In genomic region chr15:95468820-95469219, GRCh38 we compare ENCODE assay signal across 19 cellular contexts.
"Had no signal": no experiment of that assay in that cellular context is flagged by ENCODE, and none has a peak within 500 bp of the region (broad histone marks: within the 10 kb centered on the region; RNA-seq: fewer than 3 reads in every experiment).

No MANE protein-coding gene starts in this region.

- H3K9me3 ChIP-seq: ascending aorta, breast epithelium, left lung, prostate gland, sigmoid colon had no signal

- H3K36me3 ChIP-seq: ascending aorta, breast epithelium, left lung, prostate gland, sigmoid colon had no signal

- H3K36me3 Mint-ChIP-seq: activated CD8-positive, alpha-beta memory T cell treated with anti-CD3 and anti-CD28 coated beads, Interleukin-2, amount 10 ng/mL, durations not matched to agents 7 days and 5 days; activated naive CD4-positive, alpha-beta T cell treated with anti-CD3 and anti-CD28 coated beads, Interleukin-2, amount 10 ng/mL, durations not matched to agents 7 days and 5 days; natural killer cell; stimulated activated effector memory CD8-positive, alpha-beta T cell treated with anti-CD3 and anti-CD28 coated beads, Interleukin-12 subunit alpha, Interleukin-12 subunit beta, amount 100 ng/mL, for 72 hours; T-cell had no signal

- H3K4me1 Mint-ChIP-seq: activated CD8-positive, alpha-beta memory T cell treated with anti-CD3 and anti-CD28 coated beads, Interleukin-2, amount 10 ng/mL, durations not matched to agents 7 days and 5 days; activated naive CD4-positive, alpha-beta T cell treated with anti-CD3 and anti-CD28 coated beads, Interleukin-2, amount 10 ng/mL, durations not matched to agents 7 days and 5 days; natural killer cell; stimulated activated effector memory CD8-positive, alpha-beta T cell treated with anti-CD3 and anti-CD28 coated beads, Interleukin-12 subunit alpha, Interleukin-12 subunit beta, amount 100 ng/mL, for 72 hours; T-cell had no signal

- H3K27ac Mint-ChIP-seq: activated CD8-positive, alpha-beta memory T cell treated with anti-CD3 and anti-CD28 coated beads, Interleukin-2, amount 10 ng/mL, durations not matched to agents 7 days and 5 days; activated naive CD4-positive, alpha-beta T cell treated with anti-CD3 and anti-CD28 coated beads, Interleukin-2, amount 10 ng/mL, durations not matched to agents 7 days and 5 days; activated T-helper 2 cell treated with anti-CD3 and anti-CD28 coated beads, Interferon-gamma antibody, Interleukin-2, Interleukin-4, amounts not matched to agents 10 μg/mL and 5 μg/mL and 100 μg/mL, durations not matched to agents 14 hours and 24 hours and 36 hours; endodermal cell; natural killer cell; stimulated activated effector memory CD8-positive, alpha-beta T cell treated with anti-CD3 and anti-CD28 coated beads, Interleukin-12 subunit alpha, Interleukin-12 subunit beta, amount 100 ng/mL, for 72 hours; T-cell had no signal

- H3K9me3 Mint-ChIP-seq: activated naive CD4-positive, alpha-beta T cell treated with anti-CD3 and anti-CD28 coated beads, Interleukin-2, amount 10 ng/mL, durations not matched to agents 7 days and 5 days; endodermal cell; natural killer cell; stimulated activated effector memory CD8-positive, alpha-beta T cell treated with anti-CD3 and anti-CD28 coated beads, Interleukin-12 subunit alpha, Interleukin-12 subunit beta, amount 100 ng/mL, for 72 hours; T-cell had no signal

- H3K4me3 ChIP-seq: ascending aorta, breast epithelium, dorsolateral prefrontal cortex, left lung, prostate gland, sigmoid colon had no signal

- H3K27ac ChIP-seq: breast epithelium, left lung, prostate gland, sigmoid colon had no signal

- DNase-seq: activated CD4-positive, alpha-beta T cell treated with anti-CD3 and anti-CD28 coated beads, Interleukin-2, amount 50 U/mL, for 48 hours; activated CD8-positive, alpha-beta memory T cell treated with anti-CD3 and anti-CD28 coated beads, Interleukin-2, amount 10 ng/mL, durations not matched to agents 7 days and 5 days; activated naive CD4-positive, alpha-beta T cell treated with anti-CD3 and anti-CD28 coated beads, Interleukin-2, amount 10 ng/mL, durations not matched to agents 7 days and 5 days; activated T-cell treated with anti-CD3 and anti-CD28 coated beads, Interleukin-2, amount 50 U/mL, for 1 hour; dorsolateral prefrontal cortex; endodermal cell; islet precursor cell; left lung; mesendoderm; natural killer cell; sigmoid colon; T-cell; T-helper 9 cell had no signal

- H3K27me3 ChIP-seq: ascending aorta, breast epithelium, left lung, sigmoid colon had no signal

- H3K4me1 ChIP-seq: breast epithelium, prostate gland had no signal

- ATAC-seq: activated CD8-positive, alpha-beta memory T cell treated with anti-CD3 and anti-CD28 coated beads, Interleukin-2, amount 10 ng/mL, durations not matched to agents 7 days and 5 days; esophagus mucosa; left lung; natural killer cell; stimulated activated effector memory CD8-positive, alpha-beta T cell treated with anti-CD3 and anti-CD28 coated beads, Interleukin-12 subunit alpha, Interleukin-12 subunit beta, amount 100 ng/mL, for 72 hours; T-cell had no signal

- H3K4me3 Mint-ChIP-seq: activated CD8-positive, alpha-beta memory T cell treated with anti-CD3 and anti-CD28 coated beads, Interleukin-2, amount 10 ng/mL, durations not matched to agents 7 days and 5 days; activated naive CD4-positive, alpha-beta T cell treated with anti-CD3 and anti-CD28 coated beads, Interleukin-2, amount 10 ng/mL, durations not matched to agents 7 days and 5 days; endodermal cell; natural killer cell; stimulated activated effector memory CD8-positive, alpha-beta T cell treated with anti-CD3 and anti-CD28 coated beads, Interleukin-12 subunit alpha, Interleukin-12 subunit beta, amount 100 ng/mL, for 72 hours; T-cell had no signal
